ENCODE assay signal across 8 cellular contexts in the genomic region with DNA sequence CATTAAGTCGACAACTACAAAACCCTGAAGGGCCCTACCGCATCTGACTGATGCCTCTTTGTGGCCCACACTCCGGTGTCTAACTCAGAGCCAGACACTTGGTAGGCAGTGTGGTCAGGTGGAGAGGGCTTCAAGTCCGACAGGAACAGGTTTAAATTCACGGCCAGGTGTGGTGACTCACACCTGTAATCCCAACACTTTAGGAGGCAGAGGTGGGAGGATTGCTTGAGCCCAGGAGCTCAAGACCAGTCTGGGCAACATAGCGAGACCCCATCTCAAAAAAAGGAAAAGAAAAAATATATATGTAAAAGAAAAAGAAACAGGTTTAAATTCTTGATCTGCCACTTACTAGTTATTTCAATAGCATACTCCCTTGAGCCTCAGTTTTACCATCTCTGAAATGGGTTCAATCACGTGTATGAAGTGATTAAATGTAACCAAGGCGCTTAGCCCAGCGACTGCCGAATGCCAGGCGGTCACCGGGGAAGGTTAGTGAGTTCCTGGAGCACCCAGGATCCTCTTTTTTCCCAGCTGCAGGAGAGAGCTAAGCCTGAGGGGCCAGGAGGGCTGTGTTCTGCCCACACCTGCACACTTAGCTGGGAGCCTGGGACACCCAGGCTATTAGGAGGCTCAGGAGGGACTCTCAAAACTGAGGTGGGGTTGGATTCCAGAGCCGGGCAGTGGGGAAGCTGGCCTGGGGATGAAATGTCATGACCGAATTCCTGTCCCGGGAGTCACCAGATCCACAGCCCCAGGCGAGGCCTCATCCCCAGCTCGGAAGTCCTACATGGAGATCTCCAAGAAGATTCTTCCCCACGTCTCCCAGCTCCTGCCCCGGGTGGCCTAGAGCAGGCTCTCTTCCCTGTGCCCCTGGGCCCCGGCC. TPM values are rescaled to one million over a fixed set of nuclear protein-coding genes. Genes with fewer than 3 reads are reported as not detected.
DNase-seq lines count a peak whose midpoint lies in the region; ATAC-seq and TF ChIP-seq lines count a peak whose summit lies in the region.

No MANE protein-coding gene starts in this region.

- peaks cover 16% of the 10 kb centered on the region for H3K36me3 Mint-ChIP-seq in CD8-positive, alpha-beta T cell
- H3K36me3 Mint-ChIP-seq in activated T-cell treated with anti-CD3 and anti-CD28 coated beads, Interleukin-2, amount 50 U/mL, for 4 hours (ENCODE audit: insufficient read depth): peaks cover 8% of the 10 kb centered on the region

- peak overlapping the region; percentile 89 for H3K4me3 ChIP-seq in CD8-positive, alpha-beta T cell (ENCODE audit: low read depth, low read length)
- peak overlapping the region; percentile 71 to 84 for H3K4me3 ChIP-seq in neutrophil (ENCODE audit: low read depth in 1 of 2, low read length in 1 of 2)

- peaks cover 25% of the 10 kb centered on the region for H3K4me1 ChIP-seq in CD8-positive, alpha-beta T cell (ENCODE audit: insufficient read depth, low read length)
- peaks cover 12% of the 10 kb centered on the region in 2 experiments for H3K4me1 ChIP-seq in neutrophil (ENCODE audit: control insufficient read depth in 1 of 2, insufficient read depth in 1 of 2, low read depth in 1 of 2, low read length in 1 of 2)

- H3K27me3 ChIP-seq in CD8-positive, alpha-beta T cell (ENCODE audit: insufficient read depth, low read length): no peaks in the 10 kb centered on the region
- H3K27me3 ChIP-seq in neutrophil: no peaks in the 10 kb centered on the region

- no peaks in the 10 kb centered on the region for H3K36me3 ChIP-seq in CD8-positive, alpha-beta T cell (ENCODE audit: insufficient read depth, low read length)
- H3K36me3 ChIP-seq in neutrophil: no peaks in the 10 kb centered on the region

- TF ChIP-seq CTCF in CD8-positive, alpha-beta T cell (IDR thresholded peaks at IDR 0.05): no peak
- TF ChIP-seq CTCF in neutrophil (IDR thresholded peaks at IDR 0.05): no peak

- no peaks in the 10 kb centered on the region for H3K9me3 ChIP-seq in CD8-positive, alpha-beta T cell (ENCODE audit: low read length)
- H3K9me3 ChIP-seq in neutrophil: no peaks in the 10 kb centered on the region

- CTCF ChIA-PET in CD8-positive, alpha-beta T cell (lab: Charles Lee): interaction anchor here (0.9 to 4.4 kb wide), 12 partner anchors 9 to 180 kb away, joined by 3 to 34 read pairs (median 4); a partner anchor contains a TSS

- H3K27ac ChIP-seq in CD8-positive, alpha-beta T cell (ENCODE audit: low read depth, low read length): peak overlapping the region; percentile 78
- H3K27ac ChIP-seq in neutrophil: peak overlapping the region; percentile 92

- no peak for ATAC-seq in CD8-positive, alpha-beta T cell
- ATAC-seq in HG03196 (IDR thresholded peaks at IDR 0.05; ENCODE audit: unreplicated experiment): peak; percentile 5
- ATAC-seq in activated T-cell treated with anti-CD3 and anti-CD28 coated beads, Interleukin-2, amount 50 U/mL, for 4 hours: no peak

- DNase-seq in CD8-positive, alpha-beta T cell: peak in 1 of 7 experiments; percentile 19
- no peak for DNase-seq in activated T-cell treated with anti-CD3 and anti-CD28 coated beads, Interleukin-2, amount 50 U/mL, for 4 hours
- DNase-seq in foreskin melanocyte (peak; percentile 59), NCI-H2029 (lab: John Stamatoyannopoulos, UW) (no peak), NCI-H1436 (lab: John Stamatoyannopoulos, UW) (no peak), KG1 (lab: John Stamatoyannopoulos, UW) (no peak)

- H3K4me3 Mint-ChIP-seq in CD8-positive, alpha-beta T cell: peak overlapping the region; percentile 83
- H3K4me3 Mint-ChIP-seq in activated T-cell treated with anti-CD3 and anti-CD28 coated beads, Interleukin-2, amount 50 U/mL, for 4 hours: peak overlapping the region; percentile 85

- H3K27ac Mint-ChIP-seq in CD8-positive, alpha-beta T cell: peak overlapping the region; percentile 77

- peaks cover 42% of the 10 kb centered on the region for H3K4me1 Mint-ChIP-seq in CD8-positive, alpha-beta T cell (ENCODE audit: low read depth)
- peaks cover 39% of the 10 kb centered on the region for H3K4me1 Mint-ChIP-seq in activated T-cell treated with anti-CD3 and anti-CD28 coated beads, Interleukin-2, amount 50 U/mL, for 4 hours (ENCODE audit: low read depth)

- H3K27me3 Mint-ChIP-seq in CD8-positive, alpha-beta T cell (ENCODE audit: low read depth): no peaks in the 10 kb centered on the region
- peaks cover 1% of the 10 kb centered on the region for H3K27me3 Mint-ChIP-seq in activated T-cell treated with anti-CD3 and anti-CD28 coated beads, Interleukin-2, amount 50 U/mL, for 4 hours (ENCODE audit: low read depth)

- POLR2A ChIA-PET in CD8-positive, alpha-beta T cell (lab: Charles Lee): interaction anchor here (0.6 to 3.0 kb wide), 10 partner anchors 9 to 231 kb away, joined by 3 to 14 read pairs (median 4); a partner anchor contains a TSS

- no peaks in the 10 kb centered on the region for H3K9me3 Mint-ChIP-seq in CD8-positive, alpha-beta T cell
- no peaks in the 10 kb centered on the region for H3K9me3 Mint-ChIP-seq in activated T-cell treated with anti-CD3 and anti-CD28 coated beads, Interleukin-2, amount 50 U/mL, for 4 hours

- intact Hi-C loops in CD8-positive, alpha-beta T cell (cut with DNase I, micrococcal nuclease): loop anchor here (1.0 to 5.0 kb wide), 15 partner anchors 26 to 542 kb away; a partner anchor contains a TSS

RNA-seq across cellular contexts. Expression of a gene that starts 0.9 kb away (rescaled TPM):
- total RNA-seq in CD8-positive, alpha-beta T cell: 10 to 100 TPM; 84.3 to 86.6 TPM
- 100 to 1,000 TPM; 121 to 133 (median 123) TPM for total RNA-seq in activated T-cell treated with anti-CD3 and anti-CD28 coated beads, Interleukin-2, amount 50 U/mL, for 4 hours

RNA-seq across cellular contexts. Expression of a gene that starts 26.9 kb away (rescaled TPM):
- 100 to 1,000 TPM; 102 to 106 TPM for total RNA-seq in CD8-positive, alpha-beta T cell
- 100 to 1,000 TPM in 1 of 3 donors, 10 to 100 TPM in 2; 87.5 to 101 (median 95.8) TPM for total RNA-seq in activated T-cell treated with anti-CD3 and anti-CD28 coated beads, Interleukin-2, amount 50 U/mL, for 4 hours

RNA-seq across cellular contexts. Expression of a gene that starts 27.1 kb away (rescaled TPM):
- total RNA-seq in CD8-positive, alpha-beta T cell: 10 to 100 TPM; 21.6 to 24.2 TPM
- total RNA-seq in activated T-cell treated with anti-CD3 and anti-CD28 coated beads, Interleukin-2, amount 50 U/mL, for 4 hours: 100 to 1,000 TPM; 247 to 262 (median 255) TPM

RNA-seq across cellular contexts. Expression of a gene that starts 32.7 kb away (rescaled TPM):
- total RNA-seq in CD8-positive, alpha-beta T cell: 10 to 100 TPM; 24.7 to 24.8 TPM
- total RNA-seq in activated T-cell treated with anti-CD3 and anti-CD28 coated beads, Interleukin-2, amount 50 U/mL, for 4 hours: 10 to 100 TPM; 43.0 to 50.1 (median 43.2) TPM

RNA-seq across cellular contexts. Expression of a gene that starts 50.2 kb away (rescaled TPM):
- total RNA-seq in CD8-positive, alpha-beta T cell: 1 to 10 TPM; 2.8 to 4.1 TPM
- 1 to 10 TPM; 7.0 to 8.6 (median 7.9) TPM for total RNA-seq in activated T-cell treated with anti-CD3 and anti-CD28 coated beads, Interleukin-2, amount 50 U/mL, for 4 hours

Comparison
In these comparisons a context has a peak if more than half of its experiments do, and no peak if none do; other contexts are left out.
1. RNA of a gene that starts 27.1 kb away (total RNA-seq): 247 to 262 TPM in activated T-cell treated with anti-CD3 and anti-CD28 coated beads, Interleukin-2, amount 50 U/mL, for 4 hours; 21.6 to 24.2 TPM in CD8-positive, alpha-beta T cell; every median in the first group is over 4 times any median in the second.